Comparison of ENCODE assay signal across 11 cellular contexts in genomic region chr5:119289413-119289812, GRCh38.
A peak's percentile ranks its signal among the peaks of the same experiment; 100 is the strongest.
DNase-seq lines count a peak whose midpoint lies in the region; ATAC-seq, FAIRE-seq and TF ChIP-seq lines count a peak whose summit lies in the region.
"Had no signal": no experiment of that assay in that cellular context is flagged by ENCODE, and none has a peak within 500 bp of the region (broad histone marks: within the 10 kb centered on the region; RNA-seq: fewer than 3 reads in every experiment).

No MANE protein-coding gene starts in this region.

- H3K9me3 ChIP-seq in pancreas, result no peaks in the 10 kb centered on the region
- H3K9me3 ChIP-seq in esophagus squamous epithelium, result no peaks in the 10 kb centered on the region
- H3K9me3 ChIP-seq: testis had no signal

- TF ChIP-seq CTCF in pancreas (IDR thresholded peaks at IDR 0.05) (no peak), esophagus squamous epithelium (IDR thresholded peaks at IDR 0.05) (no peak)

- 14 to 18% methylated on average over 2 of the region's 2 CpGs for WGBS in pancreas, 2 donors
- 62 to 70% methylated on average over 2 of the region's 2 CpGs for WGBS in esophagus squamous epithelium, 2 donors

- no peak for DNase-seq in activated naive CD8-positive, alpha-beta T cell treated with anti-CD3 and anti-CD28 coated beads, Interleukin-2, amount 50 U/mL, for 24 hours
- DNase-seq in pancreas, result no peak
- no peak for DNase-seq in mesenteric fat pad (ENCODE audit: low spot score)
- DNase-seq in MV-4-11 (lab: John Stamatoyannopoulos, UW), result no peak
- no peak for DNase-seq in esophagus squamous epithelium (lab: John Stamatoyannopoulos, UW)
- DNase-seq: activated CD8-positive, alpha-beta memory T cell treated with anti-CD3 and anti-CD28 coated beads for 24 hours; stimulated activated CD4-positive, alpha-beta T cell treated with anti-CD3 and anti-CD28 coated beads, Interleukin-2, amount 100 ng/mL, for 48 hours; testis had no signal

- no peak for TF ChIP-seq POLR2A in esophagus squamous epithelium (IDR thresholded peaks at IDR 0.05)

- peaks cover 0 to 2% (median 0%) of the 10 kb centered on the region in 3 donors for H3K9me3 Mint-ChIP-seq in IgD-negative memory B cell
- H3K9me3 Mint-ChIP-seq in activated naive CD8-positive, alpha-beta T cell treated with anti-CD3 and anti-CD28 coated beads, Interleukin-2, amount 50 U/mL, for 24 hours, result no peaks in the 10 kb centered on the region

- H3K27ac ChIP-seq in pancreas, result peak overlapping the region; percentile 22 to 84 (median 54)
- peak overlapping the region in 1 of 4 donors; percentile 49 for H3K27ac ChIP-seq in esophagus squamous epithelium
- H3K27ac ChIP-seq: parathyroid adenoma, testis had no signal

- no peaks in the 10 kb centered on the region for H3K27me3 ChIP-seq in pancreas
- no peaks in the 10 kb centered on the region for H3K27me3 ChIP-seq in esophagus squamous epithelium
- H3K27me3 ChIP-seq: testis had no signal

- FAIRE-seq in pancreas (lab: Jason Lieb, UNC), result no peak

- peak overlapping the region; percentile 51 to 92 (median 76) for H3K4me3 Mint-ChIP-seq in IgD-negative memory B cell
- H3K4me3 Mint-ChIP-seq in activated naive CD8-positive, alpha-beta T cell treated with anti-CD3 and anti-CD28 coated beads, Interleukin-2, amount 50 U/mL, for 24 hours, result peak overlapping the region; percentile 62

- H3K36me3 ChIP-seq in pancreas (no peaks in the 10 kb centered on the region), esophagus squamous epithelium (no peaks in the 10 kb centered on the region)

- H3K4me1 ChIP-seq in pancreas (peaks cover 28 to 60% (median 33%) of the 10 kb centered on the region in 3 donors), esophagus squamous epithelium (peaks cover 11 to 68% (median 35%) of the 10 kb centered on the region in 3 donors)

- peak overlapping the region; percentile 97 for H3K4me3 ChIP-seq in GM08714 (ENCODE audit: low read length)
- peak overlapping the region in 1 of 4 donors; percentile 8 for H3K4me3 ChIP-seq in pancreas
- no peak overlapping the region for H3K4me3 ChIP-seq in esophagus squamous epithelium
- H3K4me3 ChIP-seq: testis had no signal

- no peak for ATAC-seq in activated naive CD8-positive, alpha-beta T cell treated with anti-CD3 and anti-CD28 coated beads, Interleukin-2, amount 50 U/mL, for 24 hours
- peak; percentile 18 to 26 (median 24) for ATAC-seq in pancreas

- H3K36me3 Mint-ChIP-seq in IgD-negative memory B cell, result peaks cover 6% of the 10 kb centered on the region
- H3K36me3 Mint-ChIP-seq in activated naive CD8-positive, alpha-beta T cell treated with anti-CD3 and anti-CD28 coated beads, Interleukin-2, amount 50 U/mL, for 24 hours (ENCODE audit: low read depth), result peaks cover 20% of the 10 kb centered on the region

- peaks cover 2% of the 10 kb centered on the region for H3K27me3 Mint-ChIP-seq in IgD-negative memory B cell
- H3K27me3 Mint-ChIP-seq in activated naive CD8-positive, alpha-beta T cell treated with anti-CD3 and anti-CD28 coated beads, Interleukin-2, amount 50 U/mL, for 24 hours, result no peaks in the 10 kb centered on the region

- intact Hi-C loops in pancreas (cut with DNase I) (no loop called here), esophagus squamous epithelium (cut with DNase I) (no loop called here)

- peaks cover 57 to 86% (median 75%) of the 10 kb centered on the region in 3 donors for H3K4me1 Mint-ChIP-seq in IgD-negative memory B cell
- peaks cover 91% of the 10 kb centered on the region for H3K4me1 Mint-ChIP-seq in activated naive CD8-positive, alpha-beta T cell treated with anti-CD3 and anti-CD28 coated beads, Interleukin-2, amount 50 U/mL, for 24 hours

- H3K27ac Mint-ChIP-seq in IgD-negative memory B cell, result peak overlapping the region; percentile 11 to 88 (median 78)
- H3K27ac Mint-ChIP-seq in activated naive CD8-positive, alpha-beta T cell treated with anti-CD3 and anti-CD28 coated beads, Interleukin-2, amount 50 U/mL, for 24 hours, result peak overlapping the region; percentile 92
